Comparison of ENCODE assay signal across 8 cellular contexts in genomic region chr2:192194866-192195547, GRCh38. TPM values are rescaled to one million over a fixed set of nuclear protein-coding genes. Genes with fewer than 3 reads are reported as not detected.
DNase-seq lines count a peak whose midpoint lies in the region; FAIRE-seq and TF ChIP-seq lines count a peak whose summit lies in the region.

TMEFF2 (minus strand) TSS chr2:192194933; CDS start chr2:192194524, 409 bp downstream.

- H3K27ac ChIP-seq in GM23248 (no peak within 1 kb of the TSS), MM.1S (ENCODE audit: low read length) (no peak within 1 kb of the TSS)

- FAIRE-seq in D721Med (lab: Jason Lieb, UNC), result no peak

- H3K4me1 ChIP-seq in GM23248 (ENCODE audit: insufficient read depth), result no peaks in the 10 kb centered on the region
- no peaks in the 10 kb centered on the region for H3K4me1 ChIP-seq in MM.1S (ENCODE audit: low read length)

- H3K4me3 ChIP-seq in GM23248 (peak within 1 kb of the TSS; percentile 68), MM.1S (ENCODE audit: low read length) (peak within 1 kb of the TSS; percentile 61), cardiac fibroblast (replicated peaks in 1 of 2; ENCODE audit: low read depth in 2 of 2, low read length in 2 of 2) (peak within 1 kb of the TSS; percentile 57 to 61), skeletal muscle cell (ENCODE audit: low read depth, low read length) (peak within 1 kb of the TSS; percentile 80)

- DNase-seq in D721Med (ENCODE audit: insufficient read length, low spot score), result peak; percentile 79
- peak; percentile 82 for DNase-seq in GM23248
- peak; percentile 63 for DNase-seq in MM.1S
- peak; percentile 92 for DNase-seq in T1000 (lab: John Stamatoyannopoulos, UW)
- DNase-seq in cardiac fibroblast (ENCODE audit: low read depth in 2 of 2), result peak; percentile 64 to 70
- peak; percentile 95 for DNase-seq in iPS-NIHi7 (ENCODE audit: extremely low spot score)
- peak; percentile 47 for DNase-seq in skeletal muscle cell (ENCODE audit: low read depth)
- DNase-seq in stimulated activated naive CD4-positive, alpha-beta T cell treated with Interleukin-2 at 50 U/mL for 16 hours (lab: John Stamatoyannopoulos, UW), result no peak

- no peaks in the 10 kb centered on the region for H3K36me3 ChIP-seq in GM23248 (ENCODE audit: low read depth)
- no peaks in the 10 kb centered on the region for H3K36me3 ChIP-seq in MM.1S (replicated peaks; ENCODE audit: insufficient read depth, low read length)

- H3K4me2 ChIP-seq in GM23248 (ENCODE audit: unreplicated experiment), result peak within 1 kb of the TSS; percentile 60
- H3K4me2 ChIP-seq in MM.1S (ENCODE audit: low read depth, low read length), result peak within 1 kb of the TSS; percentile 75

- peak within 1 kb of the TSS; percentile 71 for H2AFZ ChIP-seq in GM23248
- peak within 1 kb of the TSS; percentile 74 for H2AFZ ChIP-seq in MM.1S (ENCODE audit: low read length)

- H3K27me3 ChIP-seq in GM23248 (replicated peaks; ENCODE audit: insufficient read depth) (peaks cover 66% of the 10 kb centered on the region), MM.1S (replicated peaks; ENCODE audit: insufficient read depth, low read length) (no peaks in the 10 kb centered on the region)

- H3F3A ChIP-seq in GM23248 (ENCODE audit: insufficient read depth) (no peaks in the 10 kb centered on the region), MM.1S (ENCODE audit: insufficient read depth, low read length) (no peaks in the 10 kb centered on the region)

- H4K20me1 ChIP-seq in GM23248 (ENCODE audit: insufficient read depth) (no peaks in the 10 kb centered on the region), MM.1S (ENCODE audit: insufficient read depth, low read length) (no peaks in the 10 kb centered on the region)

- in situ Hi-C loops in GM23248 (cut with MboI), result no loop called here

- H3K9ac ChIP-seq in GM23248 (no peak within 1 kb of the TSS), MM.1S (ENCODE audit: low read length) (no peak within 1 kb of the TSS; the same call in 1 of the 2 replicates)

- H3K79me2 ChIP-seq in GM23248 (ENCODE audit: insufficient read depth), result no peaks in the 10 kb centered on the region
- no peaks in the 10 kb centered on the region for H3K79me2 ChIP-seq in MM.1S (ENCODE audit: low read length)

- H3K9me3 ChIP-seq in GM23248 (ENCODE audit: low read depth), result no peaks in the 10 kb centered on the region
- H3K9me3 ChIP-seq in MM.1S (replicated peaks; ENCODE audit: insufficient read depth, low read length), result no peaks in the 10 kb centered on the region

- TF ChIP-seq CTCF in D721Med (IDR thresholded peaks at IDR 0.05; ENCODE audit: insufficient read depth, missing control alignments) (peak; percentile 25), MM.1S (IDR thresholded peaks at IDR 0.05; ENCODE audit: low read length) (no peak), cardiac fibroblast (IDR thresholded peaks at IDR 0.05; ENCODE audit: low read depth, low read length) (peak; percentile 2)

- 1% methylated on average over 57 to 63 of the region's 64 CpGs for WGBS in GM23248 (ENCODE audit: low coverage in 1 of 2, low lambda C conversion rate in 2 of 2, missing lambda C conversion rate in 2 of 2), 2 experiments

- no peaks in the 10 kb centered on the region for H3K9me2 ChIP-seq in GM23248 (ENCODE audit: insufficient read depth)
- no peaks in the 10 kb centered on the region for H3K9me2 ChIP-seq in MM.1S (replicated peaks; ENCODE audit: insufficient read depth, low read length)

RNA-seq across cellular contexts. Expression of gene TMEFF2, which starts in this region (rescaled TPM):
- total RNA-seq in GM23248 (2014; rRNA removed; shearing (Covaris generic)), result 0.25 TPM in 1 of 2 replicates, not detected in the other
- 0.13 TPM in 1 of 2 replicates, not detected in the other for polyA plus RNA-seq in GM23248 (2016; fragmentation: Nextera tagmentation; extraction: Ambion mirVana)

Comparison
In these comparisons a context has a peak if more than half of its experiments do, and no peak if none do; other contexts are left out.
1. Peak in DNase-seq, H3K4me3 ChIP-seq and H3K4me2 ChIP-seq in GM23248; RNA of the gene not detected or under 1 TPM.